Comparison of ENCODE assay signal across 19 cellular contexts in genomic region chr2:86251840-86252266, GRCh38. TPM values are rescaled to one million over a fixed set of nuclear protein-coding genes. Genes with fewer than 3 reads are reported as not detected.
A peak's percentile ranks its signal among the peaks of the same experiment; 100 is the strongest.
DNase-seq lines count a peak whose midpoint lies in the region; ATAC-seq and TF ChIP-seq lines count a peak whose summit lies in the region.
"Had no signal": no experiment of that assay in that cellular context is flagged by ENCODE, and none has a peak within 500 bp of the region (broad histone marks: within the 10 kb centered on the region; RNA-seq: fewer than 3 reads in every experiment).

No MANE protein-coding gene starts in this region.

- no peak for ATAC-seq in HG03469 (IDR thresholded peaks at IDR 0.05; ENCODE audit: unreplicated experiment)
- ATAC-seq: activated CD8-positive, alpha-beta T cell treated with anti-CD3 and anti-CD28 coated beads for 36 hours; heart right ventricle; left lobe of liver had no signal

- 81% methylated on average over 10 of the region's 10 CpGs for WGBS in suprapubic skin

- no peak for TF ChIP-seq CTCF in suprapubic skin (IDR thresholded peaks at IDR 0.05)

- DNase-seq in DMS 273 (lab: John Stamatoyannopoulos, UW; ENCODE audit: unreplicated experiment) (peak; percentile 19), DMS 273 treated with DMSO at 0.1 percent for 48 hours (lab: John Stamatoyannopoulos, UW) (no peak), NCI-H345 (lab: John Stamatoyannopoulos, UW) (peak; percentile 63), dermis microvascular lymphatic vessel endothelial cell (ENCODE audit: low read depth in 2 of 2) (peak; percentile 30 to 80), suprapubic skin (ENCODE audit: low spot score in 2 of 2) (no peak)
- no peak for DNase-seq in stimulated activated CD4-positive, alpha-beta T cell treated with anti-CD3 and anti-CD28 coated beads, Interleukin-4, amount 100 ng/mL, for 1 hour
- DNase-seq: activated CD4-positive, CD25-positive, alpha-beta regulatory T cell treated with anti-CD3 and anti-CD28 coated beads, Interleukin-2, amount 50 U/mL, for 72 hours; activated CD8-positive, alpha-beta T cell treated with anti-CD3 and anti-CD28 coated beads for 36 hours; activated T-cell treated with anti-CD3 and anti-CD28 coated beads, Interleukin-2, amount 50 U/mL, for 24 hours; EL; NCI-H526 treated with DMSO at 0.1 percent for 48 hours; SIG-M5 had no signal

- no peaks in the 10 kb centered on the region for H3K36me3 ChIP-seq in rectal smooth muscle tissue (ENCODE audit: control insufficient read depth, insufficient read depth, low read length)
- H3K36me3 ChIP-seq in suprapubic skin, result no peaks in the 10 kb centered on the region
- H3K36me3 ChIP-seq: breast epithelium had no signal

- H3K27ac ChIP-seq in rectal smooth muscle tissue (ENCODE audit: low read depth, low read length), result peak overlapping the region; percentile 49
- no peak overlapping the region for H3K27ac ChIP-seq in suprapubic skin
- H3K27ac ChIP-seq: 22Rv1, breast epithelium, coronary artery, heart right ventricle had no signal

- TF ChIP-seq POLR2A in suprapubic skin (IDR thresholded peaks at IDR 0.05), result no peak

- H3K4me3 ChIP-seq in rectal smooth muscle tissue (ENCODE audit: low read length) (no peak overlapping the region), suprapubic skin (no peak overlapping the region)
- H3K4me3 ChIP-seq: breast epithelium, coronary artery, heart right ventricle had no signal

- no peak overlapping the region for H3K9ac ChIP-seq in rectal smooth muscle tissue (ENCODE audit: low read length)

- H3K4me1 ChIP-seq in rectal smooth muscle tissue (ENCODE audit: control insufficient read depth, insufficient read depth, low read length) (peaks cover 47% of the 10 kb centered on the region), suprapubic skin (peaks cover 33% of the 10 kb centered on the region)
- H3K4me1 ChIP-seq: breast epithelium had no signal

- no peak for TF ChIP-seq EP300 in suprapubic skin (IDR thresholded peaks at IDR 0.05)

- no peaks in the 10 kb centered on the region for H3K27me3 ChIP-seq in rectal smooth muscle tissue (ENCODE audit: control insufficient read depth, insufficient read depth, low read length)
- no peaks in the 10 kb centered on the region for H3K27me3 ChIP-seq in suprapubic skin
- H3K27me3 ChIP-seq: breast epithelium had no signal

- H3K9me3 ChIP-seq in suprapubic skin, result no peaks in the 10 kb centered on the region
- H3K9me3 ChIP-seq: breast epithelium, heart right ventricle had no signal

RNA-seq across cellular contexts. Expression of gene MRPL35, which starts 52.6 kb away (rescaled TPM):
- total RNA-seq in dermis microvascular lymphatic vessel endothelial cell, result 37.9 and 51.5 TPM in 2 replicates
- total RNA-seq in suprapubic skin, result 10 to 100 TPM; 10.7 to 28.1 (median 24.2) TPM

RNA-seq across cellular contexts. Expression of gene IMMT, which starts 56.6 kb away (rescaled TPM):
- total RNA-seq in dermis microvascular lymphatic vessel endothelial cell (44.7 and 49.7 TPM in 2 replicates), suprapubic skin (10 to 100 TPM; 39.5 to 73.2 (median 46.7) TPM)

Comparison
In these comparisons a context has a peak if more than half of its experiments do, and no peak if none do; other contexts are left out.
1. DNase-seq: peak in DMS 273 (single experiment), NCI-H345 (single experiment) and dermis microvascular lymphatic vessel endothelial cell (2 of 2); none in DMS 273 treated with DMSO at 0.1 percent for 48 hours (single experiment), suprapubic skin (0 of 2) and stimulated activated CD4-positive, alpha-beta T cell treated with anti-CD3 and anti-CD28 coated beads, Interleukin-4, amount 100 ng/mL, for 1 hour (single experiment).